8 cellular contexts compared by ENCODE assay signal in the genomic region with DNA sequence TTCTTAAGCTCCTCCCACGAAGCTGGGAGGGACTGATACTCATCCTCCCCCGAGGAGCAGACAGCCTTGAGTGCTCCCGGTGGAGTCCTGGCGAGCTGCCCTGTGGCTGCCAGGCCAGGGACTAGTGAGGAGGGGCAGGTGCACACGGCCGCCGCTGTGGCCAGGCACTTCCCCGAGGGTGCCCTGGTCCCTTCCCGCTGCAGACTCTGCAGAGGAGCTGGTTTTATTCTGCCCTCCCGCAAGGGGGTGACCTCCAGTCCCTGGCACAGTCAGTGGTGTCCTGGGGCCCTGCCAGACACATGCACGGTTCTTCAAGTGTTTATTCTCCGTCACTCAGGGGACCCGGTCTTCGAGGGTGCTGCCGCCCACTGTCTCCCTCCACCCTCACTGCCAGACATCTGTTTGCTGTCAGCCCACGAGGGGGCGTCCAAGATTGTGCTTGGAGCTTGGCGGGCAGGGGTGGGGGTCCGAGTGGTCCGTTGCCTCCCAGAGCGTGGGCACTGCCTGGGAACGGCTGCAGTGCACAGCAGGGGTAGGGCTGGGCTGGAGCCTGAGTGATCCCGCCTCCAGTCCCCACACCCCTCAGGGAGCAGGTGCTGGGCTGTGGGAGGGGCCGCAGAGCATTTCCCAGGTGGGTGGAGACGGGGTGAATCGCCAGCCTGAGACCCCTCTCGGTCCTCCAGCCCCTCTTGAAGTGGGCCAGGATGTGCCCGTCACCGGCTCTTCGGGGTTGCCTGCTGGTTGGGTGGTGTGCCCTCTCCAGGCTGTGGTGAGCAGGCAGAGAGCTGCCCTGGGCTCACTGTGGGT. TPM values are rescaled to one million over a fixed set of nuclear protein-coding genes. Genes with fewer than 3 reads are reported as not detected.
DNase-seq lines count a peak whose midpoint lies in the region; FAIRE-seq and TF ChIP-seq lines count a peak whose summit lies in the region.

No MANE protein-coding gene starts in this region.

- BruUV-seq in PC-9 (replicated peaks; lab: Mats Ljungman, UMichigan): no TSS peak

- H3K4me1 Mint-ChIP-seq in astrocyte (ENCODE audit: low read depth, unreplicated experiment): peaks cover 3% of the 10 kb centered on the region

- H3K36me3 Mint-ChIP-seq in astrocyte (ENCODE audit: low read depth, unreplicated experiment): no peaks in the 10 kb centered on the region

- peaks cover 12% of the 10 kb centered on the region for H3K27me3 Mint-ChIP-seq in astrocyte (ENCODE audit: low read depth, unreplicated experiment)

- FAIRE-seq in astrocyte (lab: Jason Lieb, UNC): no peak

- CTCF ChIA-PET in PC-9 (lab: Charles Lee): interaction anchor here (0.5 to 1.6 kb wide), 3 partner anchors 17 to 206 kb away, joined by 4 to 6 read pairs (median 5); no protein-coding TSS in a partner anchor

- H3K27ac ChIP-seq in PC-9 (no peak overlapping the region), astrocyte (ENCODE audit: low read depth, low read length) (no peak overlapping the region), transverse colon (peak overlapping the region; percentile 71 to 92 (median 83))

- H3K9me3 Mint-ChIP-seq in astrocyte (ENCODE audit: unreplicated experiment): no peaks in the 10 kb centered on the region

- H3K36me3 ChIP-seq in PC-9 (ENCODE audit: low read depth): no peaks in the 10 kb centered on the region
- no peaks in the 10 kb centered on the region for H3K36me3 ChIP-seq in astrocyte (ENCODE audit: insufficient read depth, low read length)
- H3K36me3 ChIP-seq in transverse colon: no peaks in the 10 kb centered on the region

- POLR2A ChIA-PET in PC-9 (lab: Charles Lee; ENCODE audit: unreplicated experiment): interaction anchor here (0.6 kb wide), 2 partner anchors 16 to 44 kb away, joined by 3 read pairs; no protein-coding TSS in a partner anchor

- H4K20me1 ChIP-seq in PC-9 (ENCODE audit: insufficient read depth) (peaks cover 7% of the 10 kb centered on the region; the same call in 1 of the 2 replicates), astrocyte (ENCODE audit: insufficient read depth, low read length) (peaks cover 14% of the 10 kb centered on the region)

- no peak for TF ChIP-seq EP300 in transverse colon (IDR thresholded peaks at IDR 0.05; ENCODE audit: low read depth)

- TF ChIP-seq POLR2A in transverse colon (IDR thresholded peaks at IDR 0.05): peak; percentile 11

- H3K79me2 ChIP-seq in PC-9 (ENCODE audit: low read depth) (no peaks in the 10 kb centered on the region), astrocyte (ENCODE audit: insufficient read depth, low read length) (peaks cover 4% of the 10 kb centered on the region)

- H3K4me1 ChIP-seq in PC-9 (replicated peaks; ENCODE audit: insufficient read depth) (peaks cover 18% of the 10 kb centered on the region), astrocyte (ENCODE audit: insufficient read depth, low read length) (peaks cover 8% of the 10 kb centered on the region), transverse colon (peaks cover 39 to 81% (median 74%) of the 10 kb centered on the region in 4 donors)

- no peak overlapping the region for H3K4me3 Mint-ChIP-seq in astrocyte (ENCODE audit: unreplicated experiment)

- TF ChIP-seq CTCF in PC-9 (conservative IDR thresholded peaks at IDR 0.05): peak; percentile 71
- peak; percentile 24 for TF ChIP-seq CTCF in astrocyte (IDR thresholded peaks at IDR 0.05; ENCODE audit: insufficient read depth, low read depth, low read length)
- TF ChIP-seq CTCF in transverse colon (IDR thresholded peaks at IDR 0.05): peak; percentile 23 to 55 (median 42)

- 9% methylated on average over 17 of the region's 30 CpGs; no CpG with 5 or more reads in 1 of the 2 donors for WGBS in transverse colon (ENCODE audit: low coverage in 1 of 2), 2 donors

- H3F3A ChIP-seq in PC-9 (ENCODE audit: insufficient read depth, low read depth): peaks cover 11% of the 10 kb centered on the region; the same call in 1 of the 2 replicates

- H3K4me3 ChIP-seq in PC-9 (no peak overlapping the region), astrocyte (ENCODE audit: insufficient read depth, low read depth, low read length) (no peak overlapping the region), transverse colon (peak overlapping the region in 1 of 4 donors; percentile 5)

- H3K9me3 ChIP-seq in PC-9 (ENCODE audit: insufficient read depth, low read depth): no peaks in the 10 kb centered on the region
- H3K9me3 ChIP-seq in astrocyte (ENCODE audit: insufficient read depth, low read depth, low read length): no peaks in the 10 kb centered on the region
- H3K9me3 ChIP-seq in transverse colon: no peaks in the 10 kb centered on the region

- no peak overlapping the region for H2AFZ ChIP-seq in PC-9
- H2AFZ ChIP-seq in astrocyte (ENCODE audit: low read depth, low read length): no peak overlapping the region

- no peak overlapping the region for H3K27ac Mint-ChIP-seq in astrocyte (ENCODE audit: unreplicated experiment)

- intact Hi-C loops in PC-9 (cut with micrococcal nuclease; ENCODE audit: unreplicated experiment) (loop anchor here (5.0 to 10.0 kb wide), 5 partner anchors 87 to 395 kb away; no protein-coding TSS in a partner anchor), transverse colon (cut with DNase I; ENCODE audit: low total_unique reads) (loop anchor here (5.0 to 10.0 kb wide), 3 partner anchors 87 to 755 kb away; no protein-coding TSS in a partner anchor)

- H3K27me3 ChIP-seq in PC-9 (ENCODE audit: insufficient read depth, low read depth) (no peaks in the 10 kb centered on the region), astrocyte (ENCODE audit: insufficient read depth, low read length) (no peaks in the 10 kb centered on the region), transverse colon (no peaks in the 10 kb centered on the region)

- H3K4me2 ChIP-seq in PC-9 (peak overlapping the region; percentile 23; the same call in 1 of the 2 replicates), astrocyte (ENCODE audit: low read length) (no peak overlapping the region)

- no peak overlapping the region for H3K9ac ChIP-seq in astrocyte (ENCODE audit: low read length)

- H3K9me2 ChIP-seq in PC-9 (ENCODE audit: insufficient read depth): no peaks in the 10 kb centered on the region

- in situ Hi-C loops in transverse colon (cut with MboI; ENCODE audit: low pct_ligation_motif_present in 1 of 4, low pct_unique_long_range_greater_than_20kb in 1 of 4, low sequenced_read_pairs in 3 of 4): no loop called here

- DNase-seq in D341Med (ENCODE audit: low spot score): peak; percentile 76
- DNase-seq in HuH-7.5 (ENCODE audit: low spot score): peak; percentile 85
- DNase-seq in PC-9: peak in 1 of 2 experiments; percentile 67
- no peak for DNase-seq in astrocyte (ENCODE audit: low read depth)
- DNase-seq in kidney glomerular epithelial cell (lab: John Stamatoyannopoulos, UW): peak; percentile 38
- peak; percentile 73 for DNase-seq in transverse colon
- DNase-seq in globus pallidus (ENCODE audit: low spot score): no peak
- no peak for DNase-seq in Ammon's horn (ENCODE audit: low spot score)

RNA-seq across cellular contexts. Expression of gene CABLES2, which starts 3.1 kb away (rescaled TPM):
- total RNA-seq in PC-9 (2021) (11.2 and 14.1 TPM in 2 replicates), astrocyte (4.4 and 5.4 TPM in 2 replicates), transverse colon (10 to 100 TPM in 1 of 4 donors, 1 to 10 TPM in 3; 3.7 to 10.1 (median 8.5) TPM)

RNA-seq across cellular contexts. Expression of gene RBBP8NL, which starts 17.2 kb away (rescaled TPM):
- total RNA-seq in PC-9 (2021) (8.7 and 14.0 TPM in 2 replicates), astrocyte (0.14 TPM in 1 of 2 replicates, not detected in the other), transverse colon (1 to 10 TPM in 3 of 4 donors, under 1 TPM in 1; 0.75 to 9.4 (median 4.3) TPM)

RNA-seq across cellular contexts. Expression of gene RPS21, which starts 23.2 kb away (rescaled TPM):
- 2,188 and 2,275 TPM in 2 replicates for total RNA-seq in PC-9 (2021)
- total RNA-seq in astrocyte: 1,126 and 1,251 TPM in 2 replicates
- total RNA-seq in transverse colon: 1,000 to 10,000 TPM in 3 of 4 donors, 100 to 1,000 TPM in 1; 585 to 2,728 (median 1,375) TPM

RNA-seq across cellular contexts. Expression of gene LAMA5, which starts 43.0 kb away (rescaled TPM):
- total RNA-seq in PC-9 (2021): 700 and 744 TPM in 2 replicates
- total RNA-seq in astrocyte: 285 and 350 TPM in 2 replicates
- total RNA-seq in transverse colon: 100 to 1,000 TPM in 2 of 4 donors, 10 to 100 TPM in 2; 33.2 to 269 (median 91.3) TPM

Comparison
In these comparisons a context has a peak if more than half of its experiments do, and no peak if none do; other contexts are left out.
1. DNase-seq: peak in D341Med (single experiment), HuH-7.5 (single experiment), kidney glomerular epithelial cell (single experiment) and transverse colon (single experiment); none in astrocyte (single experiment), globus pallidus (single experiment) and Ammon's horn (single experiment).
2. H3K27ac ChIP-seq: peak in transverse colon (4 of 4); none in PC-9 (single experiment) and astrocyte (single experiment).
3. Peak in every context shown above with its lines, with median percentiles within 50 percentile points of each other: CTCF ChIP-seq.